1 cellular context compared by ENCODE assay signal in the genomic region with DNA sequence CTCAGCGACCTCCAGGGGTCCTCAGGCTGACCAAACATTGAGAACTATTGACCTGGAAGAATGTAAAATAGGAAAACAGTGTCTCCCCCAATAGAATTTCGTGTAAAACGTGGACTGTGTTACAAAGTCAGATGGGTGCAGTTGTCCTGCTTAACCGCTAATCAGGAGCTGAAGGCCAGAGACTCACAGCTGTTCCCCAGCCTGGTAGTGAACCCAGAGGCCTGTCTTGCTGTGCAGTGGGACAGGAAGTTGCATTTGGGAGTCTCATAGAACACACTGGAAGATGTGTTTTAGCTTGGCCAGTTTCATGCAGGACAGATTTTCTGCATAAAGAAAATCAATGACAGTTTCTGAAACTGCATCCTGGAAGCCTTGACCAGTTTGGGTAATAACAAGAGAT.
TF ChIP-seq lines count a peak whose summit lies in the region.

No MANE protein-coding gene starts in this region.

TF ChIP-seq in WTC11, 78 proteins besides CTCF, POLR2A, EP300 and RAD21 (continued from another document):
- no peak for TF ChIP-seq STAT6 (CRISPR knock-in tag; conservative IDR thresholded peaks at IDR 0.05; ENCODE audit: low read depth)
- TF ChIP-seq CREB1 (CRISPR knock-in tag; IDR thresholded peaks at IDR 0.05): no peak
TF ChIP-seq in WTC11: peak in this region for 0.
